ENCODE assay signal across 8 cellular contexts in genomic region chr6:37818536-37819176, GRCh38. TPM values are rescaled to one million over a fixed set of nuclear protein-coding genes. Genes with fewer than 3 reads are reported as not detected.
DNase-seq lines count a peak whose midpoint lies in the region; ATAC-seq and TF ChIP-seq lines count a peak whose summit lies in the region.

No MANE protein-coding gene starts in this region.

- H3K4me3 Mint-ChIP-seq in dendritic cell treated with granulocyte-macrophage colony-stimulating factor and Interleukin-4, amounts not matched to agents 40 ng/mL and 50 ng/mL, for 4 days, result peak overlapping the region; percentile 99

- DNase-seq in AML-193 (lab: John Stamatoyannopoulos, UW) (peak; percentile 98), NCI-H446 (lab: John Stamatoyannopoulos, UW) (peak; percentile 94 to 98)
- peak; percentile 93 for DNase-seq in stimulated activated CD4-positive, alpha-beta T cell treated with anti-CD3 and anti-CD28 coated beads, Interleukin-4, amount 100 ng/mL, for 1 hour

- H3K27me3 Mint-ChIP-seq in dendritic cell treated with granulocyte-macrophage colony-stimulating factor and Interleukin-4, amounts not matched to agents 40 ng/mL and 50 ng/mL, for 4 days, result no peaks in the 10 kb centered on the region

- in situ Hi-C loops in GM18951 (cut with MboI; ENCODE audit: low sequenced_read_pairs, unreplicated experiment), result no loop called here

- no peaks in the 10 kb centered on the region for H3K27me3 ChIP-seq in liver (ENCODE audit: control insufficient read depth in 4 of 4, insufficient read depth in 4 of 4, low read length in 3 of 4)

- no peak for TF ChIP-seq CTCF in liver (IDR thresholded peaks at IDR 0.05; ENCODE audit: low read depth, low read length, missing input control)

- peak; percentile 2 to 3 for TF ChIP-seq RAD21 in liver (IDR thresholded peaks at IDR 0.05)

- peaks cover 22 to 54% (median 39%) of the 10 kb centered on the region in 4 donors for H3K4me1 ChIP-seq in liver (ENCODE audit: control insufficient read depth in 4 of 4, insufficient read depth in 4 of 4, low read length in 3 of 4)

- peak overlapping the region; percentile 99 for H3K27ac Mint-ChIP-seq in dendritic cell treated with granulocyte-macrophage colony-stimulating factor and Interleukin-4, amounts not matched to agents 40 ng/mL and 50 ng/mL, for 4 days

- no peaks in the 10 kb centered on the region for H3K36me3 ChIP-seq in liver (ENCODE audit: control insufficient read depth in 4 of 4, insufficient read depth in 3 of 4, low read depth in 1 of 4, low read length in 3 of 4)

- H3K27ac ChIP-seq in liver (ENCODE audit: low read depth in 1 of 2, low read length in 2 of 2), result peak overlapping the region; percentile 96 to 97

- H3K9ac ChIP-seq in liver (ENCODE audit: low read depth in 1 of 2, low read length in 2 of 2), result peak overlapping the region; percentile 90 to 95

- under 1% methylated on average over 27 of the region's 27 CpGs for WGBS in liver

- intact Hi-C loops in dendritic cell treated with granulocyte-macrophage colony-stimulating factor and Interleukin-4, amounts not matched to agents 40 ng/mL and 50 ng/mL, for 4 days (cut with micrococcal nuclease), result no loop called here

- no peaks in the 10 kb centered on the region for H3K9me3 Mint-ChIP-seq in dendritic cell treated with granulocyte-macrophage colony-stimulating factor and Interleukin-4, amounts not matched to agents 40 ng/mL and 50 ng/mL, for 4 days

- peak overlapping the region; percentile 78 to 87 (median 78) for H3K4me3 ChIP-seq in liver (ENCODE audit: low read depth in 1 of 3, low read length in 3 of 3)

- H3K4me1 Mint-ChIP-seq in dendritic cell treated with granulocyte-macrophage colony-stimulating factor and Interleukin-4, amounts not matched to agents 40 ng/mL and 50 ng/mL, for 4 days (ENCODE audit: low read depth), result peaks cover 34% of the 10 kb centered on the region

- peak; percentile 67 for ATAC-seq in HG03159 (IDR thresholded peaks at IDR 0.05; ENCODE audit: unreplicated experiment)
- peak; percentile 75 to 80 for ATAC-seq in activated CD4-positive, CD25-positive, alpha-beta regulatory T cell treated with anti-CD3 and anti-CD28 coated beads, Interleukin-2, amount 50 U/mL, for 24 hours

- peak; percentile 96 for TF ChIP-seq POLR2A in GM18951 (IDR thresholded peaks at IDR 0.05; ENCODE audit: extremely low read depth, insufficient read depth, insufficient read length)

- no peaks in the 10 kb centered on the region for H3K9me3 ChIP-seq in liver (ENCODE audit: control insufficient read depth in 4 of 4, low read length in 3 of 4)

- H3K36me3 Mint-ChIP-seq in dendritic cell treated with granulocyte-macrophage colony-stimulating factor and Interleukin-4, amounts not matched to agents 40 ng/mL and 50 ng/mL, for 4 days (ENCODE audit: low read depth), result peaks cover 22% of the 10 kb centered on the region

TF ChIP-seq in liver, 16 proteins besides CTCF, POLR2A, EP300 and RAD21:
- TF ChIP-seq HNF4G (IDR thresholded peaks at IDR 0.05) (no peak), MAX (IDR thresholded peaks at IDR 0.05) (peak; percentile 95), TAF1 (conservative IDR thresholded peaks at IDR 0.05) (peak; percentile 66), GABPA (IDR thresholded peaks at IDR 0.05 in 1 of 2, conservative IDR thresholded peaks at IDR 0.05 in 1 of 2) (peak in 1 of 2 donors; percentile 53), NR2F2 (IDR thresholded peaks at IDR 0.05) (peak; percentile 29), REST (IDR thresholded peaks at IDR 0.05) (peak; percentile 17), FOXA2 (IDR thresholded peaks at IDR 0.05) (no peak), ZBTB33 (IDR thresholded peaks at IDR 0.05) (peak; percentile 44), EGR1 (IDR thresholded peaks at IDR 0.05; ENCODE audit: low read depth in 2 of 2) (peak in 1 of 2 donors; percentile 67), HNF4A (conservative IDR thresholded peaks at IDR 0.05) (peak in 1 of 2 donors; percentile 25), YY1 (IDR thresholded peaks at IDR 0.05) (no peak), RXRA (IDR thresholded peaks at IDR 0.05) (peak; percentile 5 to 37), JUND (IDR thresholded peaks at IDR 0.05) (peak in 1 of 2 donors; percentile 0), ATF3 (IDR thresholded peaks at IDR 0.05) (peak; percentile 2), SP1 (IDR thresholded peaks at IDR 0.05) (no peak), FOXA1 (IDR thresholded peaks at IDR 0.05) (no peak)

RNA-seq across cellular contexts. Expression of gene ZFAND3, which starts 0.9 kb away (rescaled TPM):
- total RNA-seq in liver, result 10 to 100 TPM; 17.8 to 28.4 TPM
- polyA plus RNA-seq in liver, result 10 to 100 TPM in 1 of 2 donors, 1 to 10 TPM in 1; 7.7 to 37.5 TPM

Comparison
In these comparisons a context has a peak if more than half of its experiments do, and no peak if none do; other contexts are left out.
1. Peak in every context shown above with its lines: DNase-seq, ATAC-seq, H3K4me3 ChIP-seq and H3K27ac ChIP-seq.